18 cellular contexts compared by ENCODE assay signal in the genomic region with DNA sequence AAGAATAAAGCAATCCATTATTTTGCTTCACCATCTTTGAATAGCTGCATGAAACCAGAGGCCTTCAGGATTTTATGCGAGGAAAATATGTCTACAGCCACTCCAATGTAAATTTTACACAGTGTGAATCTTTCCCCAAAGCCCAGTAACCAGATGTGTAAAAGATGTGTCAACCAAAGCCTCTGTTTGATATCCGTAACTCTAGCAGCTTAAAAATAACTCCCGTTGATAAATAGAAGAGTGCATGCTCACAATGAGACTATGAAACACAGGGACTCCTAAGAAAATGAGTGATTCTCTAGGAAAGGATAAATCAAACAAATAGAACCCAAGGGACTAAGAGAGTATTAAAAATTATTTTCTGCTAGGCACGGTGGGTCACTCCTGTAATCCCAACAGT.
"Had no signal": no experiment of that assay in that cellular context is flagged by ENCODE, and none has a peak within 500 bp of the region (broad histone marks: within the 10 kb centered on the region; RNA-seq: fewer than 3 reads in every experiment).

No MANE protein-coding gene starts in this region.

- H3K27me3 ChIP-seq: colonic mucosa, esophagus muscularis mucosa, foreskin keratinocyte, gastroesophageal sphincter, heart right ventricle had no signal

- H3K4me3 ChIP-seq: colonic mucosa, esophagus muscularis mucosa, gastroesophageal sphincter, heart right ventricle, left ventricle myocardium inferior, lower lobe of right lung, mucosa of descending colon had no signal

- H3K36me3 Mint-ChIP-seq: mesothelial cell of epicardium had no signal

- H3K4me1 Mint-ChIP-seq: mesothelial cell of epicardium had no signal

- H3K4me1 ChIP-seq: colonic mucosa, esophagus muscularis mucosa, foreskin keratinocyte, gastroesophageal sphincter, lower lobe of right lung had no signal

- H3K27ac Mint-ChIP-seq: dendritic cell treated with granulocyte-macrophage colony-stimulating factor and Interleukin-4, amounts not matched to agents 40 ng/mL and 50 ng/mL, for 4 days; mesothelial cell of epicardium had no signal

- H3K4me3 Mint-ChIP-seq: dendritic cell treated with granulocyte-macrophage colony-stimulating factor and Interleukin-4, amounts not matched to agents 40 ng/mL and 50 ng/mL, for 4 days; mesothelial cell of epicardium had no signal

- H3K9me3 ChIP-seq: colonic mucosa, esophagus muscularis mucosa, gastroesophageal sphincter, left ventricle myocardium inferior, lower lobe of right lung, mucosa of descending colon had no signal

- ATAC-seq: foreskin keratinocyte, gastroesophageal sphincter, left colon, left lobe of liver, lower lobe of right lung, mucosa of descending colon had no signal

- DNase-seq: cerebellar nuclear complex; colonic mucosa; cortex of kidney; effector memory CD4-positive, alpha-beta T cell; foreskin keratinocyte; heart right ventricle; hippocampal formation; kidney glomerular epithelial cell; left colon; left ventricle myocardium inferior; lower lobe of right lung; mesenchymal stem cell; mucosa of descending colon had no signal

- H3K27ac ChIP-seq: colonic mucosa, esophagus muscularis mucosa, foreskin keratinocyte, gastroesophageal sphincter, left ventricle myocardium inferior, lower lobe of right lung had no signal

- H3K36me3 ChIP-seq: colonic mucosa, esophagus muscularis mucosa, gastroesophageal sphincter, heart right ventricle, left ventricle myocardium inferior, lower lobe of right lung had no signal

- H3K27me3 Mint-ChIP-seq: dendritic cell treated with granulocyte-macrophage colony-stimulating factor and Interleukin-4, amounts not matched to agents 40 ng/mL and 50 ng/mL, for 4 days had no signal
